ENCODE assay signal across 21 cellular contexts in the genomic region with DNA sequence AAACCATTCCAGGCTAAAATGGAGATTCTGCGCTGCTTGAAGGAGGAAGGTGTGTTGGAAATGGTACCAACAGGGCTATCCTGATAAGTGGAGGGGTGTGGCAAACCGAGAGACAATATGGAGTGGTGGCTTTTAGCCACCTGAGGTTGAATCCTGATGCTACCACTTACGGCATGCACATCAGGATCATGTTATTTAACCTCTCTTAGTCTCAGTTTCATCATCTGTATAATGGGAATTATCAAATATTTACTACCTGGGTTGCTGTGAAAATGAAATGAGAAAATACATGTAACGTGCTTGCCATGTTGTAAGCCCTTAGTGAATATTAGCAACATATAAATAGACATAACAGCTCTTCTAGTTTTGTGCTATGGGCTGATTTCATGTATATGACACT.
DNase-seq lines count a peak whose midpoint lies in the region; ATAC-seq and TF ChIP-seq lines count a peak whose summit lies in the region.
"Had no signal": no experiment of that assay in that cellular context is flagged by ENCODE, and none has a peak within 500 bp of the region (broad histone marks: within the 10 kb centered on the region; RNA-seq: fewer than 3 reads in every experiment).

No MANE protein-coding gene starts in this region.

- no peak overlapping the region for H3K4me3 ChIP-seq in PC-3 (ENCODE audit: low read length)
- no peak overlapping the region for H3K4me3 ChIP-seq in dorsolateral prefrontal cortex
- H3K4me3 ChIP-seq: GM12878, GM23248, HAP-1 had no signal

- POLR2A ChIA-PET in PC-3 (lab: Charles Lee; ENCODE audit: unreplicated experiment) = no interaction called here

- H3K4me1 Mint-ChIP-seq in T-helper 2 cell treated with Interferon-gamma antibody and Interleukin-4, amounts not matched to agents 5 μg/mL and 100 μg/mL, for 36 hours (ENCODE audit: low read depth) = peaks cover 33% of the 10 kb centered on the region
- H3K4me1 Mint-ChIP-seq in activated T-helper 17 cell treated with anti-CD3 and anti-CD28 coated beads, Interleukin-2, amount 50 U/mL, for 72 hours = peaks cover 23% of the 10 kb centered on the region

- ATAC-seq in PC-3 (no peak), GM19395 (IDR thresholded peaks at IDR 0.05; ENCODE audit: unreplicated experiment) (no peak), Right ventricle myocardium superior (ENCODE audit: poor library complexity) (no peak)
- no peak for ATAC-seq in activated T-helper 17 cell treated with anti-CD3 and anti-CD28 coated beads, Interleukin-2, amount 50 U/mL, for 72 hours (replicated peaks)
- ATAC-seq: GM12878 had no signal

- H3K27ac ChIP-seq in PC-3 (ENCODE audit: low read length) (peak overlapping the region; percentile 65; the same call in 1 of the 2 replicates), dorsolateral prefrontal cortex (peak overlapping the region in 31 of 59 donors; percentile 20 to 96 (median 88))
- H3K27ac ChIP-seq: GM23248 had no signal

- no peak for DNase-seq in T-helper 2 cell treated with Interferon-gamma antibody and Interleukin-4, amounts not matched to agents 5 μg/mL and 100 μg/mL, for 36 hours (ENCODE audit: low spot score)
- DNase-seq in T-helper 2 cell (no peak), PC-3 (no peak), dorsolateral prefrontal cortex (no peak), Right ventricle myocardium superior (no peak)
- no peak for DNase-seq in activated CD4-positive, alpha-beta T cell treated with anti-CD3 and anti-CD28 coated beads for 4 hours
- DNase-seq: ACHN; BE2C; C1 segment of cervical spinal cord; CD4-positive, CD25-positive, alpha-beta regulatory T cell; CD8-positive, alpha-beta memory T cell; COR-L47; DMS 273 treated with DMSO at 0.1 percent for 48 hours; DMS53; DND-41; EL; GM23248 had no signal

- peaks cover 5% of the 10 kb centered on the region for H3K27me3 Mint-ChIP-seq in T-helper 2 cell treated with Interferon-gamma antibody and Interleukin-4, amounts not matched to agents 5 μg/mL and 100 μg/mL, for 36 hours (ENCODE audit: low read depth)
- H3K27me3 Mint-ChIP-seq in activated T-helper 17 cell treated with anti-CD3 and anti-CD28 coated beads, Interleukin-2, amount 50 U/mL, for 72 hours = peaks cover 3% of the 10 kb centered on the region

- intact Hi-C loops in PC-3 (cut with micrococcal nuclease) (no loop called here), dorsolateral prefrontal cortex (cut with DNase I) (loop anchor here in 1 of 2 donors (2.0 kb wide), 1 partner anchor 55 kb away; no protein-coding TSS in a partner anchor), Right ventricle myocardium superior (cut with DNase I) (no loop called here)

- no peak overlapping the region for H3K9ac ChIP-seq in PC-3 (ENCODE audit: low read length)
- H3K9ac ChIP-seq: GM23248 had no signal

- H3F3A ChIP-seq in PC-3 (ENCODE audit: low read length, unreplicated experiment) = no peaks in the 10 kb centered on the region

- no peaks in the 10 kb centered on the region for H3K36me3 Mint-ChIP-seq in T-helper 2 cell treated with Interferon-gamma antibody and Interleukin-4, amounts not matched to agents 5 μg/mL and 100 μg/mL, for 36 hours (ENCODE audit: low read depth)
- H3K36me3 Mint-ChIP-seq in activated T-helper 17 cell treated with anti-CD3 and anti-CD28 coated beads, Interleukin-2, amount 50 U/mL, for 72 hours (ENCODE audit: low read depth) = no peaks in the 10 kb centered on the region

- H3K9me3 Mint-ChIP-seq in T-helper 2 cell treated with Interferon-gamma antibody and Interleukin-4, amounts not matched to agents 5 μg/mL and 100 μg/mL, for 36 hours = no peaks in the 10 kb centered on the region
- no peaks in the 10 kb centered on the region for H3K9me3 Mint-ChIP-seq in activated T-helper 17 cell treated with anti-CD3 and anti-CD28 coated beads, Interleukin-2, amount 50 U/mL, for 72 hours
- H3K9me3 Mint-ChIP-seq: CD4-positive, CD25-positive, alpha-beta regulatory T cell; CD8-positive, alpha-beta memory T cell had no signal

- no peaks in the 10 kb centered on the region for H4K20me1 ChIP-seq in PC-3 (ENCODE audit: low read length)

- peaks cover 27% of the 10 kb centered on the region for H3K4me1 ChIP-seq in PC-3 (ENCODE audit: insufficient read depth, low read length)
- H3K4me1 ChIP-seq: HAP-1 had no signal

- peak overlapping the region; percentile 3 for H3K27ac Mint-ChIP-seq in T-helper 2 cell treated with Interferon-gamma antibody and Interleukin-4, amounts not matched to agents 5 μg/mL and 100 μg/mL, for 36 hours
- peak overlapping the region; percentile 67 for H3K27ac Mint-ChIP-seq in activated T-helper 17 cell treated with anti-CD3 and anti-CD28 coated beads, Interleukin-2, amount 50 U/mL, for 72 hours

- H2AFZ ChIP-seq in PC-3 (ENCODE audit: low read length) = no peak overlapping the region
- H2AFZ ChIP-seq: GM23248 had no signal

- CTCF ChIA-PET in PC-3 (lab: Charles Lee) = interaction anchor here (1.1 kb wide), 1 partner anchor 55 kb away, joined by 8 read pairs; no protein-coding TSS in a partner anchor

- no peaks in the 10 kb centered on the region for H3K9me2 ChIP-seq in PC-3 (replicated peaks; ENCODE audit: low read length)

- TF ChIP-seq CTCF in PC-3 (conservative IDR thresholded peaks at IDR 0.05; ENCODE audit: low read depth, low read length) (no peak), dorsolateral prefrontal cortex (IDR thresholded peaks at IDR 0.05 in 54 of 56, conservative IDR thresholded peaks at IDR 0.05 in 2 of 56; ENCODE audit: low read depth in 1 of 56, partially characterized antibody in 56 of 56) (no peak)

- H3K79me2 ChIP-seq in PC-3 (ENCODE audit: low read length) = no peaks in the 10 kb centered on the region

- no TSS peak for BruUV-seq in PC-3 (replicated peaks; lab: Mats Ljungman, UMichigan)

- H3K4me2 ChIP-seq in PC-3 (ENCODE audit: low read length) = peak overlapping the region; percentile 32; the same call in 1 of the 2 replicates

- no peaks in the 10 kb centered on the region for H3K36me3 ChIP-seq in PC-3 (ENCODE audit: low read depth, low read length)
- H3K36me3 ChIP-seq: BE2C, HAP-1 had no signal

- H3K4me3 Mint-ChIP-seq in T-helper 2 cell treated with Interferon-gamma antibody and Interleukin-4, amounts not matched to agents 5 μg/mL and 100 μg/mL, for 36 hours = no peak overlapping the region
- no peak overlapping the region for H3K4me3 Mint-ChIP-seq in activated T-helper 17 cell treated with anti-CD3 and anti-CD28 coated beads, Interleukin-2, amount 50 U/mL, for 72 hours
- H3K4me3 Mint-ChIP-seq: CD4-positive, CD25-positive, alpha-beta regulatory T cell; CD8-positive, alpha-beta memory T cell had no signal

- H3K27me3 ChIP-seq in PC-3 (ENCODE audit: low read length) (peaks cover 8% of the 10 kb centered on the region; the same call in 1 of the 2 replicates), dorsolateral prefrontal cortex (no peaks in the 10 kb centered on the region)
- H3K27me3 ChIP-seq: BE2C had no signal

- no peaks in the 10 kb centered on the region for H3K9me3 ChIP-seq in PC-3 (ENCODE audit: low read length)
- H3K9me3 ChIP-seq: BE2C, HAP-1 had no signal
